Comparison of ENCODE assay signal across 13 cellular contexts in genomic region chr3:21645121-21645897, GRCh38.
A peak's percentile ranks its signal among the peaks of the same experiment; 100 is the strongest.
DNase-seq lines count a peak whose midpoint lies in the region; ATAC-seq and TF ChIP-seq lines count a peak whose summit lies in the region.
"Had no signal": no experiment of that assay in that cellular context is flagged by ENCODE, and none has a peak within 500 bp of the region (broad histone marks: within the 10 kb centered on the region; RNA-seq: fewer than 3 reads in every experiment).

No MANE protein-coding gene starts in this region.

- H3K27ac ChIP-seq in H9 (ENCODE audit: insufficient read length, low read depth, low read length) (no peak overlapping the region), skin epidermis (peak overlapping the region in 11 of 21 experiments; percentile 3 to 62 (median 47))
- H3K27ac ChIP-seq: colonic mucosa had no signal

- peaks cover 15% of the 10 kb centered on the region in 2 experiments for H3K4me1 Mint-ChIP-seq in H9
- H3K4me1 Mint-ChIP-seq: activated CD4-positive, alpha-beta T cell treated with anti-CD3 and anti-CD28 coated beads, Interleukin-2, amount 10 ng/mL, durations not matched to agents 24 days and 14 days had no signal

- no peak overlapping the region for H2BK20ac ChIP-seq in H9 (ENCODE audit: low read depth, low read length, poor library complexity, severe bottlenecking)

- no peak overlapping the region for H3K9ac ChIP-seq in H9 (ENCODE audit: extremely low read depth, insufficient read length, low read length)

- no peak overlapping the region for H3T11ph ChIP-seq in H9 (ENCODE audit: low read length)

- H3K14ac ChIP-seq in H9 (ENCODE audit: insufficient read depth, low read length): no peak overlapping the region

- no peaks in the 10 kb centered on the region for H3K79me1 ChIP-seq in H9 (ENCODE audit: insufficient read depth, low read depth, low read length, poor library complexity, severe bottlenecking)

- H3K18ac ChIP-seq in H9 (ENCODE audit: insufficient read length, low read depth, low read length): no peak overlapping the region

- no peak overlapping the region for H4K5ac ChIP-seq in H9 (ENCODE audit: insufficient read length, low read depth, low read length)

- H2BK5ac ChIP-seq in H9 (ENCODE audit: insufficient read length, low read length): no peak overlapping the region

- no peak for DNase-seq in H9
- DNase-seq in dermis blood vessel endothelial cell: peak; percentile 20
- DNase-seq in iPS-NIHi7 (ENCODE audit: extremely low spot score): peak; percentile 12
- no peak for DNase-seq in SIG-M5 (lab: John Stamatoyannopoulos, UW)
- no peak for DNase-seq in NCI-H2029 treated with DMSO at 0.1 percent for 48 hours (lab: John Stamatoyannopoulos, UW)
- no peak for DNase-seq in stimulated activated CD4-positive, alpha-beta T cell treated with anti-CD3 and anti-CD28 coated beads, Interleukin-4, amount 100 ng/mL, for 4 hours
- DNase-seq: activated CD4-positive, alpha-beta T cell treated with anti-CD3 and anti-CD28 coated beads, Interleukin-2, amount 10 ng/mL, durations not matched to agents 24 days and 14 days; CD8-positive, alpha-beta T cell; colonic mucosa; H7; NCI-H187 had no signal

- H3K23ac ChIP-seq in H9 (ENCODE audit: insufficient read length, low read depth, low read length): no peak overlapping the region

- H4K20me1 ChIP-seq in H9 (ENCODE audit: control insufficient read depth, insufficient read depth, insufficient read length): no peaks in the 10 kb centered on the region

- 0 out of 7 replicates have a peak, but pooled peaks cover 0 to 2% (median 0%) of the 10 kb centered on the region in 3 experiments for H3K36me3 Mint-ChIP-seq in H9 (ENCODE audit: insufficient read depth in 1 of 3, low read depth in 3 of 3)
- H3K36me3 Mint-ChIP-seq: CD8-positive, alpha-beta T cell had no signal

- H4K91ac ChIP-seq in H9 (ENCODE audit: insufficient read length, low read depth, low read length): no peak overlapping the region

- peak overlapping the region in 2 of 3 experiments; percentile 58 to 60; a peak in 3 of 7 replicates for H3K27ac Mint-ChIP-seq in H9
- H3K27ac Mint-ChIP-seq: activated CD4-positive, alpha-beta T cell treated with anti-CD3 and anti-CD28 coated beads, Interleukin-2, amount 10 ng/mL, durations not matched to agents 24 days and 14 days; CD8-positive, alpha-beta T cell had no signal

- no peak overlapping the region for H2BK120ac ChIP-seq in H9 (ENCODE audit: low read depth, low read length, poor library complexity, severe bottlenecking)

- no peak overlapping the region for H3K4me3 ChIP-seq in skin epidermis
- H3K4me3 ChIP-seq: colonic mucosa had no signal

- no peak for TF ChIP-seq CTCF in H9 (conservative IDR thresholded peaks at IDR 0.05)

- no CpG with 5 or more reads among the region's 4 CpGs for WGBS in H9 (ENCODE audit: extremely low coverage, insufficient read length, low lambda C conversion rate)

- H3K23me2 ChIP-seq in H9 (ENCODE audit: insufficient read length, low read depth, low read length, poor library complexity, severe bottlenecking): no peaks in the 10 kb centered on the region

- H2BK15ac ChIP-seq in H9 (ENCODE audit: low read depth, low read length): no peak overlapping the region

- H3K4me3 Mint-ChIP-seq in H9: no peak overlapping the region
- H3K4me3 Mint-ChIP-seq: activated CD4-positive, alpha-beta T cell treated with anti-CD3 and anti-CD28 coated beads, Interleukin-2, amount 10 ng/mL, durations not matched to agents 24 days and 14 days; CD8-positive, alpha-beta T cell had no signal

- no peak overlapping the region for H2AK5ac ChIP-seq in H9 (ENCODE audit: insufficient read length, low read length)

- ATAC-seq in HG03460 (IDR thresholded peaks at IDR 0.05; ENCODE audit: unreplicated experiment): no peak
- ATAC-seq: CD8-positive, alpha-beta T cell had no signal

- no peak overlapping the region for H3K56ac ChIP-seq in H9 (ENCODE audit: insufficient read length, low read depth, low read length)

- no peak overlapping the region for H4K8ac ChIP-seq in H9 (replicated peaks; ENCODE audit: insufficient read length, low read depth, low read length)

- H3K27me3 Mint-ChIP-seq in H9 (ENCODE audit: low read depth): no peaks in the 10 kb centered on the region
- H3K27me3 Mint-ChIP-seq: activated CD4-positive, alpha-beta T cell treated with anti-CD3 and anti-CD28 coated beads, Interleukin-2, amount 10 ng/mL, durations not matched to agents 24 days and 14 days had no signal

- no peaks in the 10 kb centered on the region for H3K79me2 ChIP-seq in H9 (ENCODE audit: insufficient read depth, low read length)

- H2AFZ ChIP-seq in H9 (ENCODE audit: low read length): no peak overlapping the region

- H3K9me3 ChIP-seq in H9 (ENCODE audit: control insufficient read depth, low read depth, low read length): no peaks in the 10 kb centered on the region
- H3K9me3 ChIP-seq: colonic mucosa had no signal

- H3K4ac ChIP-seq in H9 (ENCODE audit: low read depth, low read length): no peak overlapping the region

- H3K9me3 Mint-ChIP-seq in H9: no peaks in the 10 kb centered on the region; a peak in 2 of 5 replicates
- H3K9me3 Mint-ChIP-seq: activated CD4-positive, alpha-beta T cell treated with anti-CD3 and anti-CD28 coated beads, Interleukin-2, amount 10 ng/mL, durations not matched to agents 24 days and 14 days had no signal

- H3K4me2 ChIP-seq in H9 (ENCODE audit: insufficient read depth, insufficient read length, low read length): no peak overlapping the region

- H3K4me1 ChIP-seq in H9 (ENCODE audit: insufficient read depth, low read length): peaks cover 3% of the 10 kb centered on the region; the same call in 1 of the 2 replicates
- H3K4me1 ChIP-seq: colonic mucosa had no signal

- H3K27me3 ChIP-seq in H9 (ENCODE audit: insufficient read depth, low read length): no peaks in the 10 kb centered on the region
- H3K27me3 ChIP-seq: colonic mucosa had no signal

- H2BK12ac ChIP-seq in H9 (ENCODE audit: insufficient read length, low read depth, low read length): no peak overlapping the region

Comparison
In these comparisons a context has a peak if more than half of its experiments do, and no peak if none do; other contexts are left out.
1. DNase-seq: peak in dermis blood vessel endothelial cell (single experiment) and iPS-NIHi7 (single experiment); none in H9 (single experiment), SIG-M5 (single experiment), NCI-H2029 treated with DMSO at 0.1 percent for 48 hours (single experiment) and stimulated activated CD4-positive, alpha-beta T cell treated with anti-CD3 and anti-CD28 coated beads, Interleukin-4, amount 100 ng/mL, for 4 hours (0 of 2).